In genomic region chr4:107988763-107989035, GRCh38 we compare ENCODE assay signal across 9 cellular contexts. TPM values are rescaled to one million over a fixed set of nuclear protein-coding genes. Genes with fewer than 3 reads are reported as not detected.
DNase-seq lines count a peak whose midpoint lies in the region; ATAC-seq and TF ChIP-seq lines count a peak whose summit lies in the region.
"Had no signal": no experiment of that assay in that cellular context is flagged by ENCODE, and none has a peak within 500 bp of the region (broad histone marks: within the 10 kb centered on the region; RNA-seq: fewer than 3 reads in every experiment).

No MANE protein-coding gene starts in this region.

- no peak for ATAC-seq in activated T-helper 17 cell treated with anti-CD3 and anti-CD28 coated beads, Interleukin-2, amount 50 U/mL, for 72 hours (replicated peaks)
- no peak for ATAC-seq in GM18909 (IDR thresholded peaks at IDR 0.05; ENCODE audit: poor library complexity, unreplicated experiment)

- intact Hi-C loops in CD4-positive, alpha-beta memory T cell (cut with micrococcal nuclease) = loop anchor here (1.0 to 10.0 kb wide), 3 partner anchors 57 to 1674 kb away; partner anchors contain the start of genes AIMP1, CYP2U1, PAPSS1 and TBCK

- DNase-seq in CD4-positive, alpha-beta memory T cell = no peak
- DNase-seq in mesothelial cell of epicardium (ENCODE audit: low spot score in 2 of 2, unreplicated experiment in 2 of 2) (no peak), hepatic stellate cell (ENCODE audit: low spot score) (no peak)
- DNase-seq in activated CD4-positive, alpha-beta T cell treated with anti-CD3 and anti-CD28 coated beads, Interleukin-2, amount 50 U/mL, for 4 hours = no peak
- DNase-seq: anterior cingulate cortex had no signal

- POLR2A ChIA-PET in CD4-positive, alpha-beta memory T cell (lab: Charles Lee; ENCODE audit: partially characterized antibody) = interaction anchor here (0.8 to 2.2 kb wide), 3 partner anchors 268 to 662 kb away, joined by 3 to 12 read pairs (median 10); partner anchors contain the start of genes OSTC, PAPSS1 and RPL34
- POLR2A ChIA-PET in HEK293 (lab: Yijun Ruan, JAX) = no interaction called here

- no peaks in the 10 kb centered on the region for H3K9me3 ChIP-seq in CD4-positive, alpha-beta memory T cell (ENCODE audit: control insufficient read depth in 1 of 2, low read length in 2 of 2)
- H3K9me3 ChIP-seq in HEK293 (ENCODE audit: control insufficient read depth, insufficient read depth, low read depth, low read length) (no peaks in the 10 kb centered on the region), muscle layer of duodenum (ENCODE audit: control insufficient read depth in 1 of 2, low read length in 2 of 2) (no peaks in the 10 kb centered on the region)

- peaks cover 25 to 50% (median 35%) of the 10 kb centered on the region in 4 donors for H3K4me1 Mint-ChIP-seq in CD4-positive, alpha-beta memory T cell
- H3K4me1 Mint-ChIP-seq in activated T-helper 17 cell treated with anti-CD3 and anti-CD28 coated beads, Interleukin-2, amount 50 U/mL, for 72 hours = peaks cover 13% of the 10 kb centered on the region
- H3K4me1 Mint-ChIP-seq in mesothelial cell of epicardium = peaks cover 30% of the 10 kb centered on the region

- H3K4me3 ChIP-seq in CD4-positive, alpha-beta memory T cell (ENCODE audit: low read length in 2 of 2) = no peak overlapping the region
- no peak overlapping the region for H3K4me3 ChIP-seq in HEK293 (ENCODE audit: low read depth, low read length)
- peak overlapping the region; percentile 66 to 89 for H3K4me3 ChIP-seq in muscle layer of duodenum (ENCODE audit: low read depth in 1 of 2, low read length in 2 of 2)

- no peak overlapping the region for H3K4me3 Mint-ChIP-seq in CD4-positive, alpha-beta memory T cell
- peak overlapping the region; percentile 92 for H3K4me3 Mint-ChIP-seq in activated T-helper 17 cell treated with anti-CD3 and anti-CD28 coated beads, Interleukin-2, amount 50 U/mL, for 72 hours
- no peak overlapping the region for H3K4me3 Mint-ChIP-seq in mesothelial cell of epicardium

- peaks cover 0 to 3% of the 10 kb centered on the region in 2 donors for H3K36me3 Mint-ChIP-seq in CD4-positive, alpha-beta memory T cell
- no peaks in the 10 kb centered on the region for H3K36me3 Mint-ChIP-seq in activated T-helper 17 cell treated with anti-CD3 and anti-CD28 coated beads, Interleukin-2, amount 50 U/mL, for 72 hours (ENCODE audit: low read depth)
- no peaks in the 10 kb centered on the region for H3K36me3 Mint-ChIP-seq in mesothelial cell of epicardium

- H3K4me1 ChIP-seq in CD4-positive, alpha-beta memory T cell (ENCODE audit: insufficient read depth, low read length) = peaks cover 34% of the 10 kb centered on the region
- H3K4me1 ChIP-seq in HEK293 (ENCODE audit: control insufficient read depth, insufficient read depth, low read length) (peaks cover 8% of the 10 kb centered on the region), muscle layer of duodenum (ENCODE audit: control insufficient read depth in 1 of 2, insufficient read depth in 2 of 2, low read length in 2 of 2) (peaks cover 7 to 24% of the 10 kb centered on the region in 2 donors)

- peak overlapping the region in 3 of 7 donors; percentile 48 to 93 (median 87) for H3K27ac Mint-ChIP-seq in CD4-positive, alpha-beta memory T cell
- no peak overlapping the region for H3K27ac Mint-ChIP-seq in activated T-helper 17 cell treated with anti-CD3 and anti-CD28 coated beads, Interleukin-2, amount 50 U/mL, for 72 hours
- H3K27ac Mint-ChIP-seq in mesothelial cell of epicardium = no peak overlapping the region

- no peak for TF ChIP-seq CTCF in HEK293 (tag by site-specific recombination; IDR thresholded peaks at IDR 0.05)
- no peak for TF ChIP-seq CTCF in mesothelial cell of epicardium (IDR thresholded peaks at IDR 0.05; ENCODE audit: unreplicated experiment)

- CTCF ChIA-PET in CD4-positive, alpha-beta memory T cell (lab: Charles Lee; ENCODE audit: partially characterized antibody) = no interaction called here
- CTCF ChIA-PET in HEK293 (lab: Yijun Ruan, JAX) = interaction anchor here (0.6 kb wide), 1 partner anchor 135 kb away, joined by 5 read pairs; no protein-coding TSS in a partner anchor

- no peaks in the 10 kb centered on the region for H3K27me3 Mint-ChIP-seq in CD4-positive, alpha-beta memory T cell
- no peaks in the 10 kb centered on the region for H3K27me3 Mint-ChIP-seq in activated T-helper 17 cell treated with anti-CD3 and anti-CD28 coated beads, Interleukin-2, amount 50 U/mL, for 72 hours
- H3K27me3 Mint-ChIP-seq in mesothelial cell of epicardium (ENCODE audit: low read depth) = no peaks in the 10 kb centered on the region

- H3K27ac ChIP-seq in CD4-positive, alpha-beta memory T cell (ENCODE audit: low read depth, low read length) = peak overlapping the region; percentile 80
- no peak overlapping the region for H3K27ac ChIP-seq in HEK293 (ENCODE audit: extremely low read depth, low read depth, low read length)
- peak overlapping the region; percentile 86 for H3K27ac ChIP-seq in muscle layer of duodenum (ENCODE audit: low read length)

- no peaks in the 10 kb centered on the region for H3K36me3 ChIP-seq in CD4-positive, alpha-beta memory T cell (ENCODE audit: insufficient read depth, low read length)
- H3K36me3 ChIP-seq in HEK293 (ENCODE audit: control insufficient read depth in 2 of 2, insufficient read depth in 1 of 2, low read length in 2 of 2) = no peaks in the 10 kb centered on the region
- H3K36me3 ChIP-seq in muscle layer of duodenum (ENCODE audit: control insufficient read depth in 1 of 2, insufficient read depth in 2 of 2, low read length in 2 of 2) = no peaks in the 10 kb centered on the region

- no peaks in the 10 kb centered on the region for H3K9me3 Mint-ChIP-seq in CD4-positive, alpha-beta memory T cell
- H3K9me3 Mint-ChIP-seq in activated T-helper 17 cell treated with anti-CD3 and anti-CD28 coated beads, Interleukin-2, amount 50 U/mL, for 72 hours = no peaks in the 10 kb centered on the region
- no peaks in the 10 kb centered on the region for H3K9me3 Mint-ChIP-seq in mesothelial cell of epicardium

- no peaks in the 10 kb centered on the region for H3K27me3 ChIP-seq in CD4-positive, alpha-beta memory T cell (ENCODE audit: insufficient read depth, low read length)
- H3K27me3 ChIP-seq in muscle layer of duodenum (ENCODE audit: low read depth, low read length) = no peaks in the 10 kb centered on the region

TF ChIP-seq in HEK293, 187 proteins besides CTCF, POLR2A, EP300 and RAD21 (continues in another document):
- TF ChIP-seq HOXA7 (CRISPR knock-in tag; IDR thresholded peaks at IDR 0.05; ENCODE audit: borderline replicate concordance) = no peak
- no peak for TF ChIP-seq YY1 (tag by site-specific recombination; IDR thresholded peaks at IDR 0.05)
- no peak; the same call in none of the 2 replicates for TF ChIP-seq PRDM6 (tag by site-specific recombination; IDR thresholded peaks at IDR 0.05)
- TF ChIP-seq FEZF1 (tag by site-specific recombination; IDR thresholded peaks at IDR 0.05) = peak; percentile 81
- no peak for TF ChIP-seq ZNF549 (tag by site-specific recombination; IDR thresholded peaks at IDR 0.05)
- TF ChIP-seq ZNF19 (tag by site-specific recombination; IDR thresholded peaks at IDR 0.05; ENCODE audit: low read depth) = no peak
- TF ChIP-seq SP2 (tag by site-specific recombination; IDR thresholded peaks at IDR 0.05) = peak; percentile 36
- TF ChIP-seq ZNF664 (tag by site-specific recombination; IDR thresholded peaks at IDR 0.05) = no peak
- no peak for TF ChIP-seq ZFP69B (tag by site-specific recombination; IDR thresholded peaks at IDR 0.05)
- TF ChIP-seq ZNF280C (tag by site-specific recombination; IDR thresholded peaks at IDR 0.05) = no peak
- no peak for TF ChIP-seq ZNF501 (tag by site-specific recombination; IDR thresholded peaks at IDR 0.05)
- peak; percentile 74 for TF ChIP-seq SCRT2 (tag by site-specific recombination; IDR thresholded peaks at IDR 0.05)

RNA-seq across cellular contexts. Expression of gene HADH, which starts 1.0 kb away (rescaled TPM):
- 10 to 100 TPM; 20.0 to 23.0 TPM for total RNA-seq in CD4-positive, alpha-beta memory T cell
- 10 to 100 TPM; 32.8 to 41.8 TPM for polyA plus RNA-seq in CD4-positive, alpha-beta memory T cell
- total RNA-seq in activated T-helper 17 cell treated with anti-CD3 and anti-CD28 coated beads, Interleukin-2, amount 50 U/mL, for 72 hours = 10 to 100 TPM; 26.8 to 36.5 TPM
- 48.8 to 51.9 TPM (median 50.7 TPM) in 3 replicates for total RNA-seq in mesothelial cell of epicardium

RNA-seq across cellular contexts. Expression of gene CYP2U1, which starts 57.4 kb away (rescaled TPM):
- 1 to 10 TPM; 6.3 to 7.2 TPM for total RNA-seq in CD4-positive, alpha-beta memory T cell
- polyA plus RNA-seq in CD4-positive, alpha-beta memory T cell = 1 to 10 TPM; 2.0 to 4.3 TPM
- total RNA-seq in activated T-helper 17 cell treated with anti-CD3 and anti-CD28 coated beads, Interleukin-2, amount 50 U/mL, for 72 hours = 1 to 10 TPM in 1 of 2 donors, under 1 TPM in 1; 0.90 to 1.3 TPM
- total RNA-seq in mesothelial cell of epicardium = 6.6 to 7.7 TPM (median 7.0 TPM) in 3 replicates

Comparison
In these comparisons a context has a peak if more than half of its experiments do, and no peak if none do; other contexts are left out.
1. H3K4me3 ChIP-seq: peak in muscle layer of duodenum (2 of 2); none in CD4-positive, alpha-beta memory T cell (0 of 2) and HEK293 (single experiment).